Comparison of ENCODE assay signal across 8 cellular contexts in genomic region chr6:14734416-14735340, GRCh38.
A peak's percentile ranks its signal among the peaks of the same experiment; 100 is the strongest.
DNase-seq lines count a peak whose midpoint lies in the region; ATAC-seq lines count a peak whose summit lies in the region.

No MANE protein-coding gene starts in this region.

- intact Hi-C loops in activated naive CD4-positive, alpha-beta T cell treated with anti-CD3 and anti-CD28 coated beads for 36 hours (cut with micrococcal nuclease), result loop anchor here (1.0 to 10.0 kb wide), 7 partner anchors 59 to 1590 kb away; no protein-coding TSS in a partner anchor

- in situ Hi-C loops in KBM-7 (cut with MboI; ENCODE audit: low pct_unique_long_range_greater_than_20kb, low sequenced_read_pairs), result no loop called here

- peak; percentile 75 for DNase-seq in GF-D8 (lab: John Stamatoyannopoulos, UW)
- DNase-seq in KBM-7, result peak; percentile 71
- peak; percentile 74 for DNase-seq in activated naive CD4-positive, alpha-beta T cell treated with anti-CD3 and anti-CD28 coated beads for 36 hours
- DNase-seq in naive thymus-derived CD8-positive, alpha-beta T cell, result peak in 3 of 10 donors; percentile 28 to 55 (median 47)
- DNase-seq in DMS114 treated with DMSO at 0.1 percent for 48 hours (lab: John Stamatoyannopoulos, UW; ENCODE audit: unreplicated experiment), result no peak
- no peak for DNase-seq in NCI-H2171 treated with DMSO at 0.1 percent for 48 hours (lab: John Stamatoyannopoulos, UW)
- DNase-seq in DMS79 treated with DMSO at 0.1 percent for 48 hours (lab: John Stamatoyannopoulos, UW), result no peak

- H3K27me3 Mint-ChIP-seq in activated naive CD4-positive, alpha-beta T cell treated with anti-CD3 and anti-CD28 coated beads for 36 hours (ENCODE audit: low read depth), result no peaks in the 10 kb centered on the region
- H3K27me3 Mint-ChIP-seq in naive thymus-derived CD8-positive, alpha-beta T cell, result no peaks in the 10 kb centered on the region

- peaks cover 3% of the 10 kb centered on the region for H3K36me3 Mint-ChIP-seq in activated naive CD4-positive, alpha-beta T cell treated with anti-CD3 and anti-CD28 coated beads for 36 hours (ENCODE audit: low read depth)
- no peaks in the 10 kb centered on the region for H3K36me3 Mint-ChIP-seq in naive thymus-derived CD8-positive, alpha-beta T cell

- H3K4me1 Mint-ChIP-seq in activated naive CD4-positive, alpha-beta T cell treated with anti-CD3 and anti-CD28 coated beads for 36 hours (ENCODE audit: low read depth), result peaks cover 97% of the 10 kb centered on the region
- peaks cover 26 to 92% (median 84%) of the 10 kb centered on the region in 4 donors for H3K4me1 Mint-ChIP-seq in naive thymus-derived CD8-positive, alpha-beta T cell

- peak overlapping the region; percentile 96 for H3K27ac Mint-ChIP-seq in activated naive CD4-positive, alpha-beta T cell treated with anti-CD3 and anti-CD28 coated beads for 36 hours
- H3K27ac Mint-ChIP-seq in naive thymus-derived CD8-positive, alpha-beta T cell, result peak overlapping the region in 8 of 10 donors; percentile 23 to 91 (median 60)

- CTCF ChIA-PET in activated naive CD4-positive, alpha-beta T cell treated with anti-CD3 and anti-CD28 coated beads for 36 hours (lab: Charles Lee), result interaction anchor here (0.7 to 1.1 kb wide), 4 partner anchors 10 to 140 kb away, joined by 3 to 4 read pairs (median 3); no protein-coding TSS in a partner anchor

- no peaks in the 10 kb centered on the region for H3K9me3 Mint-ChIP-seq in activated naive CD4-positive, alpha-beta T cell treated with anti-CD3 and anti-CD28 coated beads for 36 hours
- H3K9me3 Mint-ChIP-seq in naive thymus-derived CD8-positive, alpha-beta T cell, result peaks cover 0 to 2% (median 0%) of the 10 kb centered on the region in 9 donors

- peak overlapping the region; percentile 54 for H3K4me3 Mint-ChIP-seq in activated naive CD4-positive, alpha-beta T cell treated with anti-CD3 and anti-CD28 coated beads for 36 hours
- peak overlapping the region in 7 of 10 donors; percentile 25 to 74 (median 65) for H3K4me3 Mint-ChIP-seq in naive thymus-derived CD8-positive, alpha-beta T cell

- POLR2A ChIA-PET in naive thymus-derived CD8-positive, alpha-beta T cell (lab: Charles Lee), result no interaction called here

- peak; percentile 79 for ATAC-seq in GM21515 (IDR thresholded peaks at IDR 0.05; ENCODE audit: unreplicated experiment)
- peak; percentile 62 to 84 for ATAC-seq in naive thymus-derived CD8-positive, alpha-beta T cell

Comparison
In these comparisons a context has a peak if more than half of its experiments do, and no peak if none do; other contexts are left out.
1. DNase-seq: peak in GF-D8 (single experiment), KBM-7 (single experiment) and activated naive CD4-positive, alpha-beta T cell treated with anti-CD3 and anti-CD28 coated beads for 36 hours (single experiment); none in DMS114 treated with DMSO at 0.1 percent for 48 hours (single experiment), NCI-H2171 treated with DMSO at 0.1 percent for 48 hours (single experiment) and DMS79 treated with DMSO at 0.1 percent for 48 hours (single experiment).